Comparison of ENCODE assay signal across 25 cellular contexts in the genomic region with DNA sequence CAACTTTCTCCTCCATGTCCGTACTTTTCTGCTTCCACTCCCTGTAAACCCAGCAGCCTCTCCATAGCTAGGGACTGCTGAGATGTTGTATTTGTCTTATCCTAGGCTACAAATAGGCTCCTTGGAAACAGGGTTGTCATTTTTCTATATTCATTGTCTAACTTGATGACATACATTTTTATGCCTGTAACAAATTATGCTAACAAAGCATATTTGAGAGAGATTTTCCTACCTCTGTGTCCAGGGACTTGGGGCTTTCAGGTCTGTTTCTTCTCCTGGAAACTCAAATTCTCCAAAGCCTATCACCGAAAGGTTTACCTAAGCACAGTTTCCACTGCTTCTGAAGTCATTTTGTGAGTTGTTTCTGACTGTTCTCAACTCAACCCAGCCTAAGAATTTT.
A peak's percentile ranks its signal among the peaks of the same experiment; 100 is the strongest.
DNase-seq lines count a peak whose midpoint lies in the region; ATAC-seq, FAIRE-seq and TF ChIP-seq lines count a peak whose summit lies in the region.
"Had no signal": no experiment of that assay in that cellular context is flagged by ENCODE, and none has a peak within 500 bp of the region (broad histone marks: within the 10 kb centered on the region; RNA-seq: fewer than 3 reads in every experiment).

No MANE protein-coding gene starts in this region.

- DNase-seq in A549 (ENCODE audit: low read depth in 1 of 2, low spot score in 1 of 2) (no peak), D721Med (ENCODE audit: insufficient read length, low spot score) (no peak), IMR-90 (no peak), NCI-H82 (lab: John Stamatoyannopoulos, UW) (no peak), cerebellar cortex (ENCODE audit: low spot score) (no peak)
- DNase-seq in activated CD8-positive, alpha-beta memory T cell treated with anti-CD3 and anti-CD28 coated beads, Interleukin-2, amount 10 ng/mL, durations not matched to agents 7 days and 5 days = no peak
- DNase-seq: 8988T; AML-193; Caco-2; Calu3; CD4-positive, alpha-beta T cell; CD8-positive, alpha-beta T cell; DMS 273 treated with DMSO at 0.1 percent for 48 hours; DMS153; DMS53; DMS79; DND-41; EL; GDM1 had no signal

- H3K27me3 ChIP-seq in IMR-90 (ENCODE audit: control insufficient read depth, insufficient read depth, low read length) = no peaks in the 10 kb centered on the region
- H3K27me3 ChIP-seq: BLaER1 treated with 17β-estradiol and CSF1 and Interleukin-3, amounts not matched to agents 10 nM and 100 nM had no signal

- CTCF ChIA-PET in A549 (lab: Yijun Ruan, JAX) (no interaction called here), IMR-90 (lab: Yijun Ruan, JAX) (no interaction called here)
- CTCF ChIA-PET in activated CD8-positive, alpha-beta memory T cell treated with anti-CD3 and anti-CD28 coated beads, Interleukin-2, amount 10 ng/mL, durations not matched to agents 7 days and 5 days (lab: Charles Lee) = interaction anchor here (1.1 to 1.7 kb wide), 3 partner anchors 21 to 632 kb away, joined by 3 to 5 read pairs (median 3); no protein-coding TSS in a partner anchor

- peaks cover 4% of the 10 kb centered on the region for H3K9me3 Mint-ChIP-seq in activated CD8-positive, alpha-beta memory T cell treated with anti-CD3 and anti-CD28 coated beads, Interleukin-2, amount 10 ng/mL, durations not matched to agents 7 days and 5 days (ENCODE audit: low read depth)
- H3K9me3 Mint-ChIP-seq: CD4-positive, alpha-beta T cell; CD8-positive, alpha-beta T cell had no signal

- ATAC-seq in A549 = no peak
- ATAC-seq in IMR-90 (ENCODE audit: low read depth) = no peak
- ATAC-seq in activated CD8-positive, alpha-beta memory T cell treated with anti-CD3 and anti-CD28 coated beads, Interleukin-2, amount 10 ng/mL, durations not matched to agents 7 days and 5 days = no peak
- ATAC-seq: CD8-positive, alpha-beta T cell; GM12878 had no signal

- no peaks in the 10 kb centered on the region for H3K36me3 Mint-ChIP-seq in activated CD8-positive, alpha-beta memory T cell treated with anti-CD3 and anti-CD28 coated beads, Interleukin-2, amount 10 ng/mL, durations not matched to agents 7 days and 5 days
- H3K36me3 Mint-ChIP-seq: CD8-positive, alpha-beta T cell had no signal

- no peak overlapping the region for H3K4me3 ChIP-seq in A549
- H3K4me3 ChIP-seq in IMR-90 (ENCODE audit: insufficient read depth, low read depth, low read length) = no peak overlapping the region
- H3K4me3 ChIP-seq: BLaER1 treated with 17β-estradiol and CSF1 and Interleukin-3, amounts not matched to agents 10 nM and 100 nM; GM12878 had no signal

- TF ChIP-seq RAD21 in A549 (conservative IDR thresholded peaks at IDR 0.05 in 1 of 2, IDR thresholded peaks at IDR 0.05 in 1 of 2) = no peak
- no peak for TF ChIP-seq RAD21 in IMR-90 (IDR thresholded peaks at IDR 0.05; ENCODE audit: low read length)

- dilution Hi-C loops in IMR-90 (cut with HindIII; ENCODE audit: low sequenced_read_pairs, unreplicated experiment) = no loop called here

- no peak for TF ChIP-seq EP300 in A549 (IDR thresholded peaks at IDR 0.05)

- BruUV-seq in IMR-90 (replicated peaks; lab: Mats Ljungman, UMichigan) = no TSS peak

- no peak overlapping the region for H2AFZ ChIP-seq in IMR-90 (replicated peaks; ENCODE audit: low read length, poor library complexity)

- POLR2A ChIA-PET in A549 (lab: Yijun Ruan, JAX) = no interaction called here
- POLR2A ChIA-PET in IMR-90 (lab: Charles Lee; ENCODE audit: unreplicated experiment) = no interaction called here

- no peak overlapping the region for H3K56ac ChIP-seq in IMR-90 (ENCODE audit: extremely low read depth, insufficient read depth, low read length)

- no peak for TF ChIP-seq POLR2A in A549 (IDR thresholded peaks at IDR 0.05; ENCODE audit: low read length)
- no peak for TF ChIP-seq POLR2A in IMR-90 (IDR thresholded peaks at IDR 0.05; ENCODE audit: low read depth, low read length)

- H3K4me3 Mint-ChIP-seq in activated CD8-positive, alpha-beta memory T cell treated with anti-CD3 and anti-CD28 coated beads, Interleukin-2, amount 10 ng/mL, durations not matched to agents 7 days and 5 days = no peak overlapping the region
- H3K4me3 Mint-ChIP-seq: B cell; CD4-positive, alpha-beta T cell; CD8-positive, alpha-beta T cell had no signal

- no peak overlapping the region for H2BK120ac ChIP-seq in IMR-90 (ENCODE audit: low read depth, low read length)

- H3K18ac ChIP-seq in IMR-90 (ENCODE audit: low read depth, low read length) = no peak overlapping the region

- H4K8ac ChIP-seq in IMR-90 (ENCODE audit: low read depth in 2 of 2, low read length in 2 of 2) = no peak overlapping the region

- H3K14ac ChIP-seq in IMR-90 (replicated peaks; ENCODE audit: low read depth, low read length) = no peak overlapping the region

- TF ChIP-seq CTCF in A549 (IDR thresholded peaks at IDR 0.05) (no peak), D721Med (IDR thresholded peaks at IDR 0.05; ENCODE audit: insufficient read depth, missing control alignments) (no peak), IMR-90 (conservative IDR thresholded peaks at IDR 0.05; ENCODE audit: low read depth, low read length) (no peak)

- H2BK15ac ChIP-seq in IMR-90 (ENCODE audit: low read depth, low read length) = no peak overlapping the region

- H3K27ac ChIP-seq in A549 = no peak overlapping the region
- no peak overlapping the region for H3K27ac ChIP-seq in IMR-90 (ENCODE audit: insufficient read depth, low read length)
- H3K27ac ChIP-seq: BLaER1 treated with 17β-estradiol and CSF1 and Interleukin-3, amounts not matched to agents 10 nM and 100 nM; C4-2B had no signal

- H3K4me1 Mint-ChIP-seq in activated CD8-positive, alpha-beta memory T cell treated with anti-CD3 and anti-CD28 coated beads, Interleukin-2, amount 10 ng/mL, durations not matched to agents 7 days and 5 days = peaks cover 4% of the 10 kb centered on the region
- H3K4me1 Mint-ChIP-seq: B cell had no signal

- no peak overlapping the region for H2BK5ac ChIP-seq in IMR-90 (ENCODE audit: low read depth, low read length, poor library complexity, severe bottlenecking)

- no peak overlapping the region for H4K5ac ChIP-seq in IMR-90 (ENCODE audit: low read depth, low read length)

- H3K4me1 ChIP-seq in A549 (no peaks in the 10 kb centered on the region), IMR-90 (ENCODE audit: control insufficient read depth, insufficient read depth, low read length) (no peaks in the 10 kb centered on the region)
- H3K4me1 ChIP-seq: Caco-2 had no signal

- H4K20me1 ChIP-seq in IMR-90 (ENCODE audit: insufficient read depth, low read length) = no peaks in the 10 kb centered on the region
- H4K20me1 ChIP-seq: BLaER1 treated with 17β-estradiol and CSF1 and Interleukin-3, amounts not matched to agents 10 nM and 100 nM had no signal

- H3K4me2 ChIP-seq in A549 (no peak overlapping the region), IMR-90 (ENCODE audit: low read depth, low read length) (no peak overlapping the region)
- H3K4me2 ChIP-seq: BLaER1 treated with 17β-estradiol and CSF1 and Interleukin-3, amounts not matched to agents 10 nM and 100 nM had no signal

- no peaks in the 10 kb centered on the region for H3K27me3 Mint-ChIP-seq in activated CD8-positive, alpha-beta memory T cell treated with anti-CD3 and anti-CD28 coated beads, Interleukin-2, amount 10 ng/mL, durations not matched to agents 7 days and 5 days

- FAIRE-seq in A549 (lab: Jason Lieb, UNC) = no peak
- peak; percentile 11 for FAIRE-seq in D721Med (lab: Jason Lieb, UNC)
- FAIRE-seq: A204.1, GM12878, GM18507 had no signal

- no peak overlapping the region for H4K91ac ChIP-seq in IMR-90 (ENCODE audit: insufficient read depth, low read depth, low read length)

- no peaks in the 10 kb centered on the region for H3K9me1 ChIP-seq in IMR-90 (ENCODE audit: insufficient read depth, low read length)

- intact Hi-C loops in IMR-90 (cut with micrococcal nuclease) = no loop called here

- no peak overlapping the region for H3K27ac Mint-ChIP-seq in activated CD8-positive, alpha-beta memory T cell treated with anti-CD3 and anti-CD28 coated beads, Interleukin-2, amount 10 ng/mL, durations not matched to agents 7 days and 5 days
- H3K27ac Mint-ChIP-seq: B cell; CD4-positive, alpha-beta T cell; CD8-positive, alpha-beta T cell had no signal

- WGBS in A549 (ENCODE audit: missing lambda C conversion rate) = 97% methylated on average over 2 of the region's 2 CpGs
- no CpG with 5 or more reads among the region's 2 CpGs for WGBS in IMR-90 (ENCODE audit: extremely low coverage in 2 of 2, insufficient read length in 1 of 2), 2 experiments

- no peak overlapping the region for H2AK9ac ChIP-seq in IMR-90 (replicated peaks; ENCODE audit: low read depth, low read length, poor library complexity)

- no peaks in the 10 kb centered on the region for H3K79me1 ChIP-seq in IMR-90 (ENCODE audit: low read depth in 1 of 2, low read length in 2 of 2)

- H2AK5ac ChIP-seq in IMR-90 (ENCODE audit: low read depth, low read length) = no peak overlapping the region

- H3K9me3 ChIP-seq in A549 (no peaks in the 10 kb centered on the region), IMR-90 (ENCODE audit: control insufficient read depth, insufficient read depth, low read length) (no peaks in the 10 kb centered on the region)
- H3K9me3 ChIP-seq: BLaER1 treated with 17β-estradiol and CSF1 and Interleukin-3, amounts not matched to agents 10 nM and 100 nM; Caco-2 had no signal

- no peak overlapping the region for H3K4ac ChIP-seq in IMR-90 (ENCODE audit: low read depth, low read length)

- H3K36me3 ChIP-seq in IMR-90 (ENCODE audit: control insufficient read depth, insufficient read depth, low read length) = no peaks in the 10 kb centered on the region
- H3K36me3 ChIP-seq: BLaER1 treated with 17β-estradiol and CSF1 and Interleukin-3, amounts not matched to agents 10 nM and 100 nM had no signal

- H3K23ac ChIP-seq in IMR-90 (ENCODE audit: low read depth, low read length) = no peak overlapping the region

- in situ Hi-C loops in IMR-90 (cut with MboI; ENCODE audit: low sequenced_read_pairs) = no loop called here

- H2BK20ac ChIP-seq in IMR-90 (ENCODE audit: low read depth, low read length) = no peak overlapping the region

- H3K9ac ChIP-seq in IMR-90 (ENCODE audit: low read depth, low read length) = no peak overlapping the region
- H3K9ac ChIP-seq: BLaER1 treated with 17β-estradiol and CSF1 and Interleukin-3, amounts not matched to agents 10 nM and 100 nM had no signal

TF ChIP-seq in A549, 52 proteins besides CTCF, POLR2A, EP300 and RAD21:
- TF ChIP-seq MAFK (IDR thresholded peaks at IDR 0.05; ENCODE audit: partially characterized antibody) (peak; percentile 78), CBX8 (IDR thresholded peaks at IDR 0.05) (no peak), ZFP36 (IDR thresholded peaks at IDR 0.05; ENCODE audit: borderline replicate concordance, partially characterized antibody) (no peak)

TF ChIP-seq in IMR-90, 13 proteins besides CTCF, POLR2A, EP300 and RAD21 (continues in another document):
- TF ChIP-seq NFE2L2 (IDR thresholded peaks at IDR 0.05; ENCODE audit: low read depth, low read length) (no peak), FOS (IDR thresholded peaks at IDR 0.05; ENCODE audit: low read depth, low read length) (no peak), BHLHE40 (IDR thresholded peaks at IDR 0.05; ENCODE audit: low read depth, low read length) (no peak), RCOR1 (IDR thresholded peaks at IDR 0.05; ENCODE audit: insufficient replicate concordance, low read length) (no peak), MXI1 (IDR thresholded peaks at IDR 0.05; ENCODE audit: borderline replicate concordance, low read depth, low read length) (no peak)
